In the genomic region with DNA sequence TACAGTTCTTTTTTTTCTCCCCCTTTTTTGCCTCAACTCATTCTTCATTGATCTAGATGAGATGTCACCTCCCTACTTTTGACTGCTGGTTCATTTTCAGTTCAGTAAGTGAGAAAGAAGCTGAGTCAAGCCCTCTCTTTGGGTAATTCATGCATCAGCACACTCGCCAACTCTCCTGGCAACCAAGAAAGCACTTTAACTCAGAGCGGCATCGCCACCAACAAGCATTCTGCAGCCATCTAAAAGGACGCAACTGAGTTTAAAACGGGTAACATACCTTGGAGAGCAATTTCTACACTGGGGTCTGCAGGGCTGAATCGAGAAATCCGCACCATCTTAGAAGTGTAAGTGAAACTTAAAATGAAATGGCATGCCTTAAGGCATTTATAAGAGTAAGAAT, we compare ENCODE assay signal across 19 cellular contexts.
"Had no signal": no experiment of that assay in that cellular context is flagged by ENCODE, and none has a peak within 500 bp of the region (broad histone marks: within the 10 kb centered on the region; RNA-seq: fewer than 3 reads in every experiment).

No MANE protein-coding gene starts in this region.

- H3K36me3 ChIP-seq: pancreas, right atrium auricular region, SJSA1 had no signal

- H3K4me3 Mint-ChIP-seq: activated CD8-positive, alpha-beta T cell treated with anti-CD3 and anti-CD28 coated beads, Interleukin-2, amount 10 ng/mL, durations not matched to agents 7 days and 5 days; activated T-helper 1 cell treated with anti-CD3 and anti-CD28 coated beads, Interleukin-12 subunit alpha, Interleukin-12 subunit beta, Interleukin-2, Interleukin-4 antibody, amounts not matched to agents 30 ng/mL and 10 ng/mL and 1 ng/mL, durations not matched to agents 14 hours and 24 hours and 36 hours; effector memory CD8-positive, alpha-beta T cell; natural killer cell; stimulated activated effector memory CD8-positive, alpha-beta T cell treated with anti-CD3 and anti-CD28 coated beads, Interleukin-12 subunit alpha, Interleukin-12 subunit beta, amount 100 ng/mL, for 72 hours; WTC11 had no signal

- H3K36me3 Mint-ChIP-seq: natural killer cell; stimulated activated effector memory CD8-positive, alpha-beta T cell treated with anti-CD3 and anti-CD28 coated beads, Interleukin-12 subunit alpha, Interleukin-12 subunit beta, amount 100 ng/mL, for 72 hours; WTC11 had no signal

- H3K4me1 ChIP-seq: body of pancreas, right atrium auricular region, SJSA1 had no signal

- H3K27ac Mint-ChIP-seq: activated CD8-positive, alpha-beta T cell treated with anti-CD3 and anti-CD28 coated beads, Interleukin-2, amount 10 ng/mL, durations not matched to agents 7 days and 5 days; activated T-helper 1 cell treated with anti-CD3 and anti-CD28 coated beads, Interleukin-12 subunit alpha, Interleukin-12 subunit beta, Interleukin-2, Interleukin-4 antibody, amounts not matched to agents 30 ng/mL and 10 ng/mL and 1 ng/mL, durations not matched to agents 14 hours and 24 hours and 36 hours; effector memory CD8-positive, alpha-beta T cell; natural killer cell; stimulated activated effector memory CD8-positive, alpha-beta T cell treated with anti-CD3 and anti-CD28 coated beads, Interleukin-12 subunit alpha, Interleukin-12 subunit beta, amount 100 ng/mL, for 72 hours; WTC11 had no signal

- H3K4me3 ChIP-seq: body of pancreas, lung, mucosa of descending colon, pancreas, right atrium auricular region, SJSA1, skin epidermis had no signal

- ATAC-seq: activated CD8-positive, alpha-beta T cell treated with anti-CD3 and anti-CD28 coated beads, Interleukin-2, amount 10 ng/mL, durations not matched to agents 7 days and 5 days; body of pancreas; effector memory CD8-positive, alpha-beta T cell; left cardiac atrium; mucosa of descending colon; natural killer cell; stimulated activated effector memory CD8-positive, alpha-beta T cell treated with anti-CD3 and anti-CD28 coated beads, Interleukin-12 subunit alpha, Interleukin-12 subunit beta, amount 100 ng/mL, for 72 hours; WTC11 had no signal

- H3K27ac ChIP-seq: body of pancreas, pancreas, right atrium auricular region, SJSA1, skin epidermis had no signal

- H3K4me1 Mint-ChIP-seq: natural killer cell; stimulated activated effector memory CD8-positive, alpha-beta T cell treated with anti-CD3 and anti-CD28 coated beads, Interleukin-12 subunit alpha, Interleukin-12 subunit beta, amount 100 ng/mL, for 72 hours had no signal

- DNase-seq: activated CD4-positive, alpha-beta T cell treated with anti-CD3 and anti-CD28 coated beads for 48 hours; activated CD8-positive, alpha-beta memory T cell treated with anti-CD3 and anti-CD28 coated beads, Interleukin-2, amount 50 U/mL, for 48 hours; activated CD8-positive, alpha-beta T cell treated with anti-CD3 and anti-CD28 coated beads, Interleukin-2, amount 10 ng/mL, durations not matched to agents 7 days and 5 days; activated naive CD4-positive, alpha-beta T cell; body of pancreas; effector memory CD8-positive, alpha-beta T cell; erythroblast; left cardiac atrium; mucosa of descending colon; natural killer cell; pancreas; trophoblast cell had no signal

- H3K27me3 ChIP-seq: body of pancreas, pancreas, right atrium auricular region, SJSA1 had no signal

- H3K9me3 ChIP-seq: body of pancreas, mucosa of descending colon, pancreas, right atrium auricular region, SJSA1 had no signal
